Comparison of ENCODE assay signal across 3 cellular contexts in the genomic region with DNA sequence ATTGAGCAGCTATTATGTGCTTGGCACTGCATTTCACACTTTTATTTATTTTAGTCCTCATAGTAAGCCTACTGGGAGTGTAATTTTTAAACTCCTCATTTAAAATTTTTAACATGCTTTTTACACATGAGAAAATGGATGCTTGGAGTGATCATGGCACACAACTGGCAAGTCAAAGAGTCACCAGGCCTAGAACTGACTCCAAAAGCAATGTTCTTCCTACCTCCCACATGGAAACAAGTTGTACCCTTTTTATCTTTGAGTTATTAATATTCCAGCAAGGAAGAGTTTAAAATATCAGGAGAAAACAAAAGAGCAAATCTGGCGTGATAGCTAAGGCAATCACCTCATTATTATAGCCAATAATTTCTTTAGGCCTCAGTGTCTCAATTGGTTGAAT.
"Had no signal": no experiment of that assay in that cellular context is flagged by ENCODE, and none has a peak within 500 bp of the region (broad histone marks: within the 10 kb centered on the region; RNA-seq: fewer than 3 reads in every experiment).

No MANE protein-coding gene starts in this region.

- H3K4me3 ChIP-seq: GM12878 had no signal

- DNase-seq: GDM1, GF-D8 had no signal

- ATAC-seq: GM12878 had no signal
